In the genomic region with DNA sequence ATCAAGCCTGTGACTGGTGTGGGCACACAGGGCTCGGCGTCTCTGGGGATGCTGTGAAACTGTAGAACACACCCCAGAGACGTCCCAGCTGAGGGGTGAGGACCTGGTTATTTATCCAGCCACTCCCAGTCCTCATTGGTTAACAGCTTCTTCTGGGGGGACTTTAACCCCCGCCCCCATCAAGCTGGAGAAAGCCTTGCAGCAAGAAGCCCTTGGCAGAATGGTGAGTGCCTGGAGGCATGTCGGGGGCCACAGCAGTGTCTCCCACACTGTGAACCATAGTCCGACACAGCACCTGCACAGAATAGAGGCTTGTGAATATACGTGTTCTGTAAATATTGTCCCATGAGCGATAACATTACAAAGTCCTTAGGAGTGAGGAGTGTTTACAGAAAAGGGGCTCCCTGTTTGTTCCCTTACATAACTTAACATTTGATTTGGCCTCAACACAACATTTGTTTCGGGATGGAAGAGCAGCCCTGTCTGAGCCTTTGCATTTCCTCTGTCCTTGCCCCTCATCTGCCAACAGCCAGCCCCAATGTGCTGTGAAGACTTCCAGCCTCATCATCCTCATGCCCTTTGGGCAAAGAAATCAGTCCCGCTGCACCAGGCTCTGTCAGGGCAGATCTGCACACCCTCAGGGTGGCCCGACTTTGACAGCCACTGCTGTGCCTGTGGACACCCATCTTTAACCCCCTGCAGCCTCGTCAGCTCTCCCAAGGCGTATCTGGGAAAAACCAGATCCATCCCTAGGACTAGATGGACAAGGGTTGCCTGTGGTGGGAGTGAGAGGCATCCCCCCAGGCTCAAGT, we compare ENCODE assay signal across 1 cellular context.
TF ChIP-seq lines count a peak whose summit lies in the region.

No MANE protein-coding gene starts in this region.

TF ChIP-seq in HepG2, 621 proteins besides CTCF, POLR2A, EP300 and RAD21 (continued from another document):
- TF ChIP-seq PHF20 (CRISPR knock-in tag; IDR thresholded peaks at IDR 0.05) (peak; percentile 71), ATF1 (CRISPR knock-in tag; IDR thresholded peaks at IDR 0.05) (peak; percentile 76), RFXANK (CRISPR knock-in tag; IDR thresholded peaks at IDR 0.05) (peak; percentile 6; the same call in 1 of the 2 replicates), MED13 (CRISPR knock-in tag; IDR thresholded peaks at IDR 0.05) (peak; percentile 78; the same call in 1 of the 2 replicates), ISL2 (CRISPR knock-in tag; IDR thresholded peaks at IDR 0.05) (peak; percentile 98), ZNF746 (CRISPR knock-in tag; IDR thresholded peaks at IDR 0.05) (peak; percentile 93), ZNF33B (CRISPR knock-in tag; IDR thresholded peaks at IDR 0.05) (no peak), HMG20B (CRISPR knock-in tag; conservative IDR thresholded peaks at IDR 0.05) (peak; percentile 98), HDAC2 (CRISPR knock-in tag; IDR thresholded peaks at IDR 0.05) (peak; percentile 100), ZNF501 (CRISPR knock-in tag; IDR thresholded peaks at IDR 0.05) (peak; percentile 82), ELF1 (CRISPR knock-in tag; IDR thresholded peaks at IDR 0.05) (peak; percentile 63), PHB2 (IDR thresholded peaks at IDR 0.05; ENCODE audit: partially characterized antibody) (no peak), POLR2G (IDR thresholded peaks at IDR 0.05; ENCODE audit: low read depth, low read length) (peak; percentile 60), TCF12 (IDR thresholded peaks at IDR 0.05) (no peak), TCF12 (CRISPR knock-in tag; IDR thresholded peaks at IDR 0.05) (peak; percentile 99), ZNF780A (CRISPR knock-in tag; IDR thresholded peaks at IDR 0.05) (no peak), PITX1 (CRISPR knock-in tag; IDR thresholded peaks at IDR 0.05) (peak; percentile 96), PAWR (CRISPR knock-in tag; IDR thresholded peaks at IDR 0.05; ENCODE audit: borderline replicate concordance) (no peak), GPN1 (CRISPR knock-in tag; IDR thresholded peaks at IDR 0.05; ENCODE audit: borderline replicate concordance) (no peak), PPARG (CRISPR knock-in tag; conservative IDR thresholded peaks at IDR 0.05) (peak; percentile 89), MAF1 (CRISPR knock-in tag; IDR thresholded peaks at IDR 0.05; ENCODE audit: borderline replicate concordance) (no peak; the same call in 1 of the 2 replicates), ZNF282 (IDR thresholded peaks at IDR 0.05; ENCODE audit: partially characterized antibody) (no peak), ZNF737 (CRISPR knock-in tag; IDR thresholded peaks at IDR 0.05; ENCODE audit: borderline replicate concordance) (peak; percentile 53; the same call in 1 of the 2 replicates), ZNF619 (CRISPR knock-in tag; IDR thresholded peaks at IDR 0.05) (peak; percentile 61), NPAS2 (CRISPR knock-in tag; IDR thresholded peaks at IDR 0.05; ENCODE audit: borderline replicate concordance) (no peak), ZNF205 (CRISPR knock-in tag; IDR thresholded peaks at IDR 0.05) (peak; percentile 98)
- TF ChIP-seq, protein P1, sequence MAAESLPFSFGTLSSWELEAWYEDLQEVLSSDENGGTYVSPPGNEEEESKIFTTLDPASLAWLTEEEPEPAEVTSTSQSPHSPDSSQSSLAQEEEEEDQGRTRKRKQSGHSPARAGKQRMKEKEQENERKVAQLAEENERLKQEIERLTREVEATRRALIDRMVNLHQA (CRISPR knock-in tag; IDR thresholded peaks at IDR 0.05), result 0 out of 2 replicates have a peak, but pooled peaks have one; percentile 80
- TF ChIP-seq, protein P2, sequence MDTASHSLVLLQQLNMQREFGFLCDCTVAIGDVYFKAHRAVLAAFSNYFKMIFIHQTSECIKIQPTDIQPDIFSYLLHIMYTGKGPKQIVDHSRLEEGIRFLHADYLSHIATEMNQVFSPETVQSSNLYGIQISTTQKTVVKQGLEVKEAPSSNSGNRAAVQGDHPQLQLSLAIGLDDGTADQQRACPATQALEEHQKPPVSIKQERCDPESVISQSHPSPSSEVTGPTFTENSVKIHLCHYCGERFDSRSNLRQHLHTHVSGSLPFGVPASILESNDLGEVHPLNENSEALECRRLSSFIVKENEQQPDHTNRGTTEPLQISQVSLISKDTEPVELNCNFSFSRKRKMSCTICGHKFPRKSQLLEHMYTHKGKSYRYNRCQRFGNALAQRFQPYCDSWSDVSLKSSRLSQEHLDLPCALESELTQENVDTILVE (CRISPR knock-in tag; IDR thresholded peaks at IDR 0.05), result peak; percentile 89
- TF ChIP-seq, protein P3, sequence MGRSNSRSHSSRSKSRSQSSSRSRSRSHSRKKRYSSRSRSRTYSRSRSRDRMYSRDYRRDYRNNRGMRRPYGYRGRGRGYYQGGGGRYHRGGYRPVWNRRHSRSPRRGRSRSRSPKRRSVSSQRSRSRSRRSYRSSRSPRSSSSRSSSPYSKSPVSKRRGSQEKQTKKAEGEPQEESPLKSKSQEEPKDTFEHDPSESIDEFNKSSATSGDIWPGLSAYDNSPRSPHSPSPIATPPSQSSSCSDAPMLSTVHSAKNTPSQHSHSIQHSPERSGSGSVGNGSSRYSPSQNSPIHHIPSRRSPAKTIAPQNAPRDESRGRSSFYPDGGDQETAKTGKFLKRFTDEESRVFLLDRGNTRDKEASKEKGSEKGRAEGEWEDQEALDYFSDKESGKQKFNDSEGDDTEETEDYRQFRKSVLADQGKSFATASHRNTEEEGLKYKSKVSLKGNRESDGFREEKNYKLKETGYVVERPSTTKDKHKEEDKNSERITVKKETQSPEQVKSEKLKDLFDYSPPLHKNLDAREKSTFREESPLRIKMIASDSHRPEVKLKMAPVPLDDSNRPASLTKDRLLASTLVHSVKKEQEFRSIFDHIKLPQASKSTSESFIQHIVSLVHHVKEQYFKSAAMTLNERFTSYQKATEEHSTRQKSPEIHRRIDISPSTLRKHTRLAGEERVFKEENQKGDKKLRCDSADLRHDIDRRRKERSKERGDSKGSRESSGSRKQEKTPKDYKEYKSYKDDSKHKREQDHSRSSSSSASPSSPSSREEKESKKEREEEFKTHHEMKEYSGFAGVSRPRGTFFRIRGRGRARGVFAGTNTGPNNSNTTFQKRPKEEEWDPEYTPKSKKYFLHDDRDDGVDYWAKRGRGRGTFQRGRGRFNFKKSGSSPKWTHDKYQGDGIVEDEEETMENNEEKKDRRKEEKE (IDR thresholded peaks at IDR 0.05), result no peak
- TF ChIP-seq, protein P4, sequence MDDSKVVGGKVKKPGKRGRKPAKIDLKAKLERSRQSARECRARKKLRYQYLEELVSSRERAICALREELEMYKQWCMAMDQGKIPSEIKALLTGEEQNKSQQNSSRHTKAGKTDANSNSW (CRISPR knock-in tag; IDR thresholded peaks at IDR 0.05; ENCODE audit: borderline replicate concordance), result 0 out of 2 replicates have a peak, but pooled peaks have one; percentile 10
- TF ChIP-seq, protein P5, sequence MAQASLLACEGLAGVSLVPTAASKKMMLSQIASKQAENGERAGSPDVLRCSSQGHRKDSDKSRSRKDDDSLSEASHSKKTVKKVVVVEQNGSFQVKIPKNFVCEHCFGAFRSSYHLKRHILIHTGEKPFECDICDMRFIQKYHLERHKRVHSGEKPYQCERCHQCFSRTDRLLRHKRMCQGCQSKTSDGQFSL (CRISPR knock-in tag; IDR thresholded peaks at IDR 0.05), result no peak
- TF ChIP-seq, protein P6, sequence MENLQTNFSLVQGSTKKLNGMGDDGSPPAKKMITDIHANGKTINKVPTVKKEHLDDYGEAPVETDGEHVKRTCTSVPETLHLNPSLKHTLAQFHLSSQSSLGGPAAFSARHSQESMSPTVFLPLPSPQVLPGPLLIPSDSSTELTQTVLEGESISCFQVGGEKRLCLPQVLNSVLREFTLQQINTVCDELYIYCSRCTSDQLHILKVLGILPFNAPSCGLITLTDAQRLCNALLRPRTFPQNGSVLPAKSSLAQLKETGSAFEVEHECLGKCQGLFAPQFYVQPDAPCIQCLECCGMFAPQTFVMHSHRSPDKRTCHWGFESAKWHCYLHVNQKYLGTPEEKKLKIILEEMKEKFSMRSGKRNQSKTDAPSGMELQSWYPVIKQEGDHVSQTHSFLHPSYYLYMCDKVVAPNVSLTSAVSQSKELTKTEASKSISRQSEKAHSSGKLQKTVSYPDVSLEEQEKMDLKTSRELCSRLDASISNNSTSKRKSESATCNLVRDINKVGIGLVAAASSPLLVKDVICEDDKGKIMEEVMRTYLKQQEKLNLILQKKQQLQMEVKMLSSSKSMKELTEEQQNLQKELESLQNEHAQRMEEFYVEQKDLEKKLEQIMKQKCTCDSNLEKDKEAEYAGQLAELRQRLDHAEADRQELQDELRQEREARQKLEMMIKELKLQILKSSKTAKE (CRISPR knock-in tag; IDR thresholded peaks at IDR 0.05; ENCODE audit: borderline replicate concordance), result peak; percentile 95
